ENCODE assay signal across 1 cellular context in genomic region chr7:18408868-18409267, GRCh38.
TF ChIP-seq lines count a peak whose summit lies in the region.

No MANE protein-coding gene starts in this region.

TF ChIP-seq in IMR-90, 13 proteins besides CTCF, POLR2A, EP300 and RAD21 (continued from another document):
- TF ChIP-seq, protein P1, sequence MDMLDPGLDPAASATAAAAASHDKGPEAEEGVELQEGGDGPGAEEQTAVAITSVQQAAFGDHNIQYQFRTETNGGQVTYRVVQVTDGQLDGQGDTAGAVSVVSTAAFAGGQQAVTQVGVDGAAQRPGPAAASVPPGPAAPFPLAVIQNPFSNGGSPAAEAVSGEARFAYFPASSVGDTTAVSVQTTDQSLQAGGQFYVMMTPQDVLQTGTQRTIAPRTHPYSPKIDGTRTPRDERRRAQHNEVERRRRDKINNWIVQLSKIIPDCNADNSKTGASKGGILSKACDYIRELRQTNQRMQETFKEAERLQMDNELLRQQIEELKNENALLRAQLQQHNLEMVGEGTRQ (IDR thresholded peaks at IDR 0.05; ENCODE audit: low read depth, low read length) = no peak
- TF ChIP-seq ELK1 (IDR thresholded peaks at IDR 0.05; ENCODE audit: borderline replicate concordance, low read depth, low read length) (no peak), MAZ (IDR thresholded peaks at IDR 0.05; ENCODE audit: borderline replicate concordance, low read depth, low read length) (no peak), MAFK (IDR thresholded peaks at IDR 0.05; ENCODE audit: low read depth, low read length) (no peak)
